11 cellular contexts compared by ENCODE assay signal in genomic region chr2:101818531-101819451, GRCh38.
DNase-seq lines count a peak whose midpoint lies in the region; ATAC-seq and TF ChIP-seq lines count a peak whose summit lies in the region.
"Had no signal": no experiment of that assay in that cellular context is flagged by ENCODE, and none has a peak within 500 bp of the region (broad histone marks: within the 10 kb centered on the region; RNA-seq: fewer than 3 reads in every experiment).

No MANE protein-coding gene starts in this region.

- no peaks in the 10 kb centered on the region for H3K9me3 Mint-ChIP-seq in Caco-2 (ENCODE audit: unreplicated experiment)

- H2AFZ ChIP-seq in mammary epithelial cell (ENCODE audit: low read depth, low read length) = no peak overlapping the region

- no peaks in the 10 kb centered on the region for H3K36me3 ChIP-seq in Caco-2 (ENCODE audit: control insufficient read depth, insufficient read depth, low read length)
- no peaks in the 10 kb centered on the region for H3K36me3 ChIP-seq in mammary epithelial cell (ENCODE audit: insufficient read depth, low read length)
- no peaks in the 10 kb centered on the region for H3K36me3 ChIP-seq in H7 (replicated peaks; ENCODE audit: control insufficient read depth, insufficient read depth, low read length)
- H3K36me3 ChIP-seq in prostate gland = no peaks in the 10 kb centered on the region
- H3K36me3 ChIP-seq: esophagus squamous epithelium had no signal

- peak overlapping the region; percentile 2 for H3K4me3 Mint-ChIP-seq in Caco-2 (ENCODE audit: unreplicated experiment)

- BruUV-seq in Caco-2 (replicated peaks; lab: Mats Ljungman, UMichigan) (no TSS peak), mammary epithelial cell (replicated peaks; lab: Mats Ljungman, UMichigan) (TSS peak; percentile 75)

- H3K36me3 Mint-ChIP-seq in Caco-2 (ENCODE audit: insufficient read depth, unreplicated experiment) = peaks cover 40% of the 10 kb centered on the region

- in situ Hi-C loops in mammary epithelial cell (cut with MboI; ENCODE audit: low sequenced_read_pairs in 2 of 2) = no loop called here

- TF ChIP-seq POLR2A in prostate gland (IDR thresholded peaks at IDR 0.05) = no peak

- peaks cover 97% of the 10 kb centered on the region for H3K79me2 ChIP-seq in mammary epithelial cell (ENCODE audit: insufficient read depth, low read length)

- H3K4me1 ChIP-seq in Caco-2 = peaks cover 37% of the 10 kb centered on the region
- H3K4me1 ChIP-seq in mammary epithelial cell (ENCODE audit: insufficient read depth, low read length) = peaks cover 66% of the 10 kb centered on the region
- peaks cover 5% of the 10 kb centered on the region for H3K4me1 ChIP-seq in prostate gland (replicated peaks)

- no peaks in the 10 kb centered on the region for H3K27me3 Mint-ChIP-seq in Caco-2 (ENCODE audit: insufficient read depth, unreplicated experiment)

- H3K9me3 ChIP-seq in Caco-2 (no peaks in the 10 kb centered on the region), mammary epithelial cell (replicated peaks; ENCODE audit: insufficient read depth, low read length) (no peaks in the 10 kb centered on the region), prostate gland (no peaks in the 10 kb centered on the region)
- H3K9me3 ChIP-seq: esophagus squamous epithelium had no signal

- H3K4me1 Mint-ChIP-seq in Caco-2 (ENCODE audit: low read depth, unreplicated experiment) = peaks cover 59% of the 10 kb centered on the region

- H4K20me1 ChIP-seq in mammary epithelial cell (ENCODE audit: insufficient read depth, low read length) = peaks cover 4% of the 10 kb centered on the region

- WGBS in mammary epithelial cell (ENCODE audit: low coverage, missing lambda C conversion rate) = 33% methylated on average over 1 of the region's 1 CpG
- WGBS in prostate gland = 78% methylated on average over 1 of the region's 1 CpG

- dilution Hi-C loops in mammary epithelial cell (cut with HindIII; ENCODE audit: low sequenced_read_pairs) = no loop called here

- H3K4me2 ChIP-seq in mammary epithelial cell (ENCODE audit: insufficient read depth, low read depth, low read length) = peak overlapping the region; percentile 52

- peak overlapping the region; percentile 33 for H3K9ac ChIP-seq in mammary epithelial cell (ENCODE audit: insufficient read depth, low read length)

- H3K4me3 ChIP-seq in Caco-2 (ENCODE audit: low read depth, low read length) (no peak overlapping the region), mammary epithelial cell (replicated peaks in 1 of 3; ENCODE audit: insufficient read depth in 1 of 3, low read depth in 2 of 3, low read length in 3 of 3) (no peak overlapping the region), H7 (ENCODE audit: insufficient read depth, low read depth, low read length) (no peak overlapping the region), prostate gland (no peak overlapping the region)
- H3K4me3 ChIP-seq: esophagus squamous epithelium had no signal

- intact Hi-C loops in Caco-2 (cut with micrococcal nuclease; ENCODE audit: unreplicated experiment) (no loop called here), mammary epithelial cell (cut with micrococcal nuclease) (no loop called here), prostate gland (cut with DNase I) (no loop called here)

- H3K27me3 ChIP-seq in Caco-2 (replicated peaks; ENCODE audit: control insufficient read depth, insufficient read depth, low read length) (no peaks in the 10 kb centered on the region), mammary epithelial cell (ENCODE audit: insufficient read depth, low read length) (no peaks in the 10 kb centered on the region), H7 (ENCODE audit: control insufficient read depth, insufficient read depth, low read length) (no peaks in the 10 kb centered on the region), prostate gland (replicated peaks; ENCODE audit: insufficient read depth) (no peaks in the 10 kb centered on the region)
- H3K27me3 ChIP-seq: esophagus squamous epithelium had no signal

- no peak for TF ChIP-seq CTCF in Caco-2 (IDR thresholded peaks at IDR 0.05; ENCODE audit: insufficient read depth in 1 of 2, low read depth in 1 of 2, low read length in 1 of 2, severe bottlenecking in 1 of 2, unreplicated experiment in 1 of 2)
- no peak for TF ChIP-seq CTCF in mammary epithelial cell (conservative IDR thresholded peaks at IDR 0.05 in 1 of 2, IDR thresholded peaks at IDR 0.05 in 1 of 2; ENCODE audit: extremely low read depth in 1 of 2, insufficient read depth in 1 of 2, low read depth in 1 of 2, low read length in 2 of 2)
- no peak for TF ChIP-seq CTCF in prostate gland (IDR thresholded peaks at IDR 0.05)

- CTCF ChIA-PET in Caco-2 (lab: Charles Lee) (interaction anchor here (0.6 kb wide), 1 partner anchor 23 kb away, joined by 4 read pairs; no protein-coding TSS in a partner anchor), mammary epithelial cell (lab: Charles Lee; ENCODE audit: low non-redundant PET) (no interaction called here)

- peak overlapping the region; percentile 27 for H3K27ac Mint-ChIP-seq in Caco-2 (ENCODE audit: unreplicated experiment)

- H3K27ac ChIP-seq in mammary epithelial cell (ENCODE audit: insufficient read depth, low read depth, low read length) = peak overlapping the region; percentile 78
- H3K27ac ChIP-seq in prostate gland = no peak overlapping the region
- H3K27ac ChIP-seq: esophagus squamous epithelium had no signal

- no peak for DNase-seq in Caco-2
- peak; percentile 47 for DNase-seq in NCI-H2171 (lab: John Stamatoyannopoulos, UW)
- peak; percentile 84 for DNase-seq in mammary epithelial cell
- DNase-seq in middle frontal gyrus (ENCODE audit: extremely low spot score, low spot score) = peak; percentile 81
- DNase-seq in H7 = no peak
- no peak for DNase-seq in prostate gland (ENCODE audit: low spot score)
- no peak for DNase-seq in HT-29 (ENCODE audit: low spot score)
- DNase-seq: activated CD4-positive, alpha-beta T cell treated with anti-CD3 and anti-CD28 coated beads for 4 hours; esophagus squamous epithelium had no signal

- POLR2A ChIA-PET in Caco-2 (lab: Charles Lee) = no interaction called here

- no peak for ATAC-seq in GM21825 (IDR thresholded peaks at IDR 0.05; ENCODE audit: unreplicated experiment)
- ATAC-seq: HCT116 had no signal

Comparison
In these comparisons a context has a peak if more than half of its experiments do, and no peak if none do; other contexts are left out.
1. DNase-seq: peak in NCI-H2171 (single experiment), mammary epithelial cell (single experiment) and middle frontal gyrus (single experiment); none in Caco-2 (0 of 2), H7 (single experiment), prostate gland (single experiment) and HT-29 (single experiment).